In the genomic region with DNA sequence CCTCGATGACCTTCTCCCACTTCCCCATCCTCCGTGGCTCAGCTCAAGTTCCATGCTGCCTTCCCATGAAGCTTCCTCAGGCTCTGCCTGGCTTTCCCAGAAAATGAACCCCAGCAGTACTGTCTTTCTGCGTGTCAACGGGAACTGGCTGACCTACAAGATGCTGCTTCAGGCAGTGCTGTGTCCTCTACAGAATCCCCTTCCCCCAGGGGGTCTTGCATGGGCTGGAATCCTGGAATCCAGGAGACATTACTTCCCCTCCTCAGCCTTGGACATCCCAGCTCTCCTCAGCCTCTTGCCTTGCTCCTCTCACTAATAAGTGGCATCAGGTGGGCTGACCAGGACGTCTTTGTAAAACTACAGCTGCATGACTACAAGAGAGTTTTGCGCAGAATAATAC, we compare ENCODE assay signal across 9 cellular contexts. TPM values are rescaled to one million over a fixed set of nuclear protein-coding genes. Genes with fewer than 3 reads are reported as not detected.
DNase-seq lines count a peak whose midpoint lies in the region; ATAC-seq and TF ChIP-seq lines count a peak whose summit lies in the region.
"Had no signal": no experiment of that assay in that cellular context is flagged by ENCODE, and none has a peak within 500 bp of the region (broad histone marks: within the 10 kb centered on the region; RNA-seq: fewer than 3 reads in every experiment).

No MANE protein-coding gene starts in this region.

- ATAC-seq in stimulated activated naive CD8-positive, alpha-beta T cell treated with anti-CD3 and anti-CD28 coated beads, Interleukin-15, Interleukin-2, amounts not matched to agents 100 U/mL and 50 U/mL, for 24 hours, result no peak
- ATAC-seq in naive thymus-derived CD8-positive, alpha-beta T cell, result no peak

- no peak for DNase-seq in stimulated activated naive CD8-positive, alpha-beta T cell treated with anti-CD3 and anti-CD28 coated beads, Interleukin-15, Interleukin-2, amounts not matched to agents 100 U/mL and 50 U/mL, for 24 hours
- DNase-seq in naive thymus-derived CD8-positive, alpha-beta T cell, result peak in 1 of 10 donors; percentile 52
- DNase-seq in NCI-H146 treated with DMSO at 0.1 percent for 48 hours (lab: John Stamatoyannopoulos, UW; ENCODE audit: unreplicated experiment) (no peak), NCI-H2081 treated with DMSO at 0.1 percent for 48 hours (lab: John Stamatoyannopoulos, UW) (no peak), retina (no peak), NCI-H82 (lab: John Stamatoyannopoulos, UW) (no peak)
- DNase-seq: aorta had no signal

- H3K4me3 Mint-ChIP-seq in stimulated activated naive CD8-positive, alpha-beta T cell treated with anti-CD3 and anti-CD28 coated beads, Interleukin-15, Interleukin-2, amounts not matched to agents 100 ng/mL and 50 ng/mL, for 24 hours, result peak overlapping the region; percentile 57
- peak overlapping the region in 1 of 5 experiments; percentile 14 for H3K4me3 Mint-ChIP-seq in brain
- peak overlapping the region; percentile 23 to 79 (median 69) for H3K4me3 Mint-ChIP-seq in naive thymus-derived CD8-positive, alpha-beta T cell

- H3K27ac Mint-ChIP-seq in stimulated activated naive CD8-positive, alpha-beta T cell treated with anti-CD3 and anti-CD28 coated beads, Interleukin-15, Interleukin-2, amounts not matched to agents 100 ng/mL and 50 ng/mL, for 24 hours, result peak overlapping the region; percentile 87
- H3K27ac Mint-ChIP-seq in brain, result peak overlapping the region in 3 of 5 experiments; percentile 19 to 65 (median 35)
- peak overlapping the region; percentile 19 to 89 (median 72) for H3K27ac Mint-ChIP-seq in naive thymus-derived CD8-positive, alpha-beta T cell

- no peaks in the 10 kb centered on the region for H3K27me3 Mint-ChIP-seq in stimulated activated naive CD8-positive, alpha-beta T cell treated with anti-CD3 and anti-CD28 coated beads, Interleukin-15, Interleukin-2, amounts not matched to agents 100 ng/mL and 50 ng/mL, for 24 hours
- peaks cover 3% of the 10 kb centered on the region for H3K27me3 Mint-ChIP-seq in brain
- H3K27me3 Mint-ChIP-seq in naive thymus-derived CD8-positive, alpha-beta T cell, result no peaks in the 10 kb centered on the region

- no peak for TF ChIP-seq CTCF in brain (conservative IDR thresholded peaks at IDR 0.05)

- H3K36me3 Mint-ChIP-seq in stimulated activated naive CD8-positive, alpha-beta T cell treated with anti-CD3 and anti-CD28 coated beads, Interleukin-15, Interleukin-2, amounts not matched to agents 100 ng/mL and 50 ng/mL, for 24 hours (ENCODE audit: low read depth), result peaks cover 58% of the 10 kb centered on the region
- peaks cover 53% of the 10 kb centered on the region for H3K36me3 Mint-ChIP-seq in brain
- peaks cover 0 to 55% (median 4%) of the 10 kb centered on the region in 3 donors for H3K36me3 Mint-ChIP-seq in naive thymus-derived CD8-positive, alpha-beta T cell

- H3K9me3 Mint-ChIP-seq in stimulated activated naive CD8-positive, alpha-beta T cell treated with anti-CD3 and anti-CD28 coated beads, Interleukin-15, Interleukin-2, amounts not matched to agents 100 ng/mL and 50 ng/mL, for 24 hours, result no peaks in the 10 kb centered on the region
- peaks cover 0 to 4% (median 0%) of the 10 kb centered on the region in 5 experiments for H3K9me3 Mint-ChIP-seq in brain
- no peaks in the 10 kb centered on the region for H3K9me3 Mint-ChIP-seq in naive thymus-derived CD8-positive, alpha-beta T cell

- peaks cover 92% of the 10 kb centered on the region for H3K4me1 Mint-ChIP-seq in stimulated activated naive CD8-positive, alpha-beta T cell treated with anti-CD3 and anti-CD28 coated beads, Interleukin-15, Interleukin-2, amounts not matched to agents 100 ng/mL and 50 ng/mL, for 24 hours (ENCODE audit: low read depth)
- peaks cover 67% of the 10 kb centered on the region for H3K4me1 Mint-ChIP-seq in brain
- peaks cover 51 to 90% (median 87%) of the 10 kb centered on the region in 4 donors for H3K4me1 Mint-ChIP-seq in naive thymus-derived CD8-positive, alpha-beta T cell

- POLR2A ChIA-PET in naive thymus-derived CD8-positive, alpha-beta T cell (lab: Charles Lee), result interaction anchor here (1.0 kb wide), 1 partner anchor 26 kb away, joined by 3 read pairs; no protein-coding TSS in a partner anchor

RNA-seq across cellular contexts. Expression of gene CCDC12, which starts 5.4 kb away (rescaled TPM):
- 36.7 TPM for polyA plus RNA-seq in brain (ENCODE audit: insufficient read depth, low read depth, low replicate concordance)
- 10 to 100 TPM; 58.8 to 59.5 TPM for total RNA-seq in naive thymus-derived CD8-positive, alpha-beta T cell
- polyA plus RNA-seq in naive thymus-derived CD8-positive, alpha-beta T cell, result 100 to 1,000 TPM in 2 of 3 donors, 10 to 100 TPM in 1; 81.9 to 106 (median 106) TPM

RNA-seq across cellular contexts. Expression of gene NBEAL2, which starts 8.3 kb away (rescaled TPM):
- polyA plus RNA-seq in brain (ENCODE audit: insufficient read depth, low read depth, low replicate concordance), result 4.6 TPM
- total RNA-seq in naive thymus-derived CD8-positive, alpha-beta T cell, result 10 to 100 TPM; 40.7 to 46.0 TPM
- polyA plus RNA-seq in naive thymus-derived CD8-positive, alpha-beta T cell, result 1 to 10 TPM in 2 of 3 donors, under 1 TPM in 1; 0.89 to 2.8 (median 1.9) TPM

Comparison
In these comparisons a context has a peak if more than half of its experiments do, and no peak if none do; other contexts are left out.
1. H3K27ac Mint-ChIP-seq: peak in every context shown above with its lines; median percentile 87 in stimulated activated naive CD8-positive, alpha-beta T cell treated with anti-CD3 and anti-CD28 coated beads, Interleukin-15, Interleukin-2, amounts not matched to agents 100 ng/mL and 50 ng/mL, for 24 hours; 72 in naive thymus-derived CD8-positive, alpha-beta T cell; 35 in brain.